Comparison of ENCODE assay signal across 25 cellular contexts in the genomic region with DNA sequence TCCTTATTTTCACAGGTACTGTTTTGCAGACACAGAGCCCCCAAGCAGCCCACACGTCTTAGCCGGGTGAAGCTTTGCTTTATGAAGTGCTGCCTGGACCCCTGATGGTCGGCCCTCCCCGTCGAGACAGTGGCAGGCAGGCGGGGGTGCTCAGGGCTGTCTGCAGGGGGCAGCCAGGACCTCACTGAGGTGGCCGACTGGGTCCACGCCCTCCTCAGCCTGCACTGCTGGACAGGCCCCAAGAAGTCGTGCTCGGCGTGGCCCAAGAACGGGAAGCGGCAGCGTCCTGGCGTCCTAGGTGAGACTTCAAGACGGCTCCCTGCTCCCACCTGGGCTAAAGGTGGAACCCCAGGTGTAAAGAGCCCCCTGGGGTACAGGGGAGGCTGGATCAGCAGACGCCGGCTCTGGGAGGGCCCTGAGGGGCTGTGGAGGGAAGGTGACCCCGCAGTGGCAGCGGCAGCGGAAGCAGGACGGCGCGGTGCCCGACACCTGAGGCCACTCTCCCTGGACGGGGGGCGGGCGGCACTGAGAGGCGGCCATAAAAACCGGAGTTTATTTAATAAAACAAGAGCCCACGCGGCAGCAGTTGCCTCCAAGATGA.
DNase-seq lines count a peak whose midpoint lies in the region; ATAC-seq, FAIRE-seq and TF ChIP-seq lines count a peak whose summit lies in the region.
"Had no signal": no experiment of that assay in that cellular context is flagged by ENCODE, and none has a peak within 500 bp of the region (broad histone marks: within the 10 kb centered on the region; RNA-seq: fewer than 3 reads in every experiment).

No MANE protein-coding gene starts in this region.

- DNase-seq in WERI-Rb-1 (peak; percentile 17), HepG2 (ENCODE audit: low spot score) (no peak), posterior cingulate gyrus (peak in 7 of 10 donors; percentile 4 to 62 (median 20)), erythroblast (lab: John Stamatoyannopoulos, UW) (no peak), Kasumi-1 (lab: John Stamatoyannopoulos, UW) (no peak)
- DNase-seq: activated CD4-positive, alpha-beta memory T cell treated with anti-CD3 and anti-CD28 coated beads for 36 hours; activated CD4-positive, alpha-beta T cell treated with anti-CD3 and anti-CD28 coated beads for 1 hour; activated naive CD4-positive, alpha-beta T cell treated with anti-CD3 and anti-CD28 coated beads for 36 hours; amygdala; Caco-2; effector memory CD4-positive, alpha-beta T cell; IMR-90; NCI-H146; NCI-H226; NCI-H526 treated with DMSO at 0.1 percent for 48 hours; SHP77 treated with DMSO at 0.1 percent for 48 hours; stimulated activated CD4-positive, alpha-beta T cell treated with anti-CD3 and anti-CD28 coated beads, Interleukin-15, amount 100 ng/mL, for 24 hours; T-helper 2 cell; trophoblast cell had no signal

- no peak overlapping the region for H3K4me3 ChIP-seq in BLaER1 treated with 17β-estradiol and CSF1 and Interleukin-3, amounts not matched to agents 10 nM and 100 nM
- H3K4me3 ChIP-seq in WERI-Rb-1 (ENCODE audit: low read depth, low read length) (no peak overlapping the region), HepG2 (replicated peaks in 1 of 3; ENCODE audit: insufficient read depth in 1 of 3, low read depth in 2 of 3, low read length in 3 of 3) (no peak overlapping the region)
- H3K4me3 ChIP-seq: coronary artery, neural progenitor cell had no signal

- intact Hi-C loops in HepG2 (cut with micrococcal nuclease; ENCODE audit: unreplicated experiment), result no loop called here
- intact Hi-C loops in posterior cingulate gyrus (cut with DNase I), result no loop called here

- no peak overlapping the region for H2AFZ ChIP-seq in HepG2 (ENCODE audit: low read length)
- H2AFZ ChIP-seq: neural progenitor cell had no signal

- no peak for ATAC-seq in HepG2
- no peak for ATAC-seq in HG03565 (IDR thresholded peaks at IDR 0.05; ENCODE audit: unreplicated experiment)
- ATAC-seq: stimulated activated effector memory CD8-positive, alpha-beta T cell treated with anti-CD3 and anti-CD28 coated beads, Interleukin-12 subunit alpha, Interleukin-12 subunit beta, amount 100 ng/mL, for 72 hours had no signal

- H3K27me3 ChIP-seq in BLaER1 treated with 17β-estradiol and CSF1 and Interleukin-3, amounts not matched to agents 10 nM and 100 nM, result peaks cover 0 to 27% (median 0%) of the 10 kb centered on the region in 11 experiments; a peak in 9 of 22 replicates
- H3K27me3 ChIP-seq in WERI-Rb-1 (ENCODE audit: insufficient read depth, low read depth, severe bottlenecking), result no peaks in the 10 kb centered on the region
- H3K27me3 ChIP-seq in HepG2 (ENCODE audit: control insufficient read depth in 1 of 2, insufficient read depth in 2 of 2, low read length in 2 of 2), result no peaks in the 10 kb centered on the region
- H3K27me3 ChIP-seq: neural progenitor cell had no signal

- TF ChIP-seq EP300 in HepG2 (IDR thresholded peaks at IDR 0.05; ENCODE audit: low read depth in 2 of 2, low read length in 2 of 2), result no peak
- TF ChIP-seq EP300 in HepG2 (CRISPR knock-in tag; IDR thresholded peaks at IDR 0.05; ENCODE audit: borderline replicate concordance), result no peak

- no peak overlapping the region for H3K27ac ChIP-seq in BLaER1 treated with 17β-estradiol and CSF1 and Interleukin-3, amounts not matched to agents 10 nM and 100 nM
- H3K27ac ChIP-seq in WERI-Rb-1 (no peak overlapping the region), HepG2 (ENCODE audit: extremely low read length, insufficient read depth, low read length) (no peak overlapping the region)
- H3K27ac ChIP-seq: coronary artery, epithelial cell of prostate, neural progenitor cell had no signal

- CTCF ChIA-PET in HepG2 (lab: Yijun Ruan, JAX; ENCODE audit: low intra/inter-chr PET ratio, low total read pairs), result no interaction called here

- in situ Hi-C loops in HepG2 (cut with HindIII; ENCODE audit: extremely low pct_ligation_motif_present, low pct_unique_long_range_greater_than_20kb), result no loop called here

- TF ChIP-seq CTCF in WERI-Rb-1 (IDR thresholded peaks at IDR 0.05; ENCODE audit: low read depth, low read length) (peak; percentile 14; the same call in 1 of the 2 replicates), HepG2 (CRISPR knock-in tag; IDR thresholded peaks at IDR 0.05) (0 out of 2 replicates have a peak, but pooled peaks have one; percentile 4)

- 94% methylated on average over 24 of the region's 32 CpGs for WGBS in HepG2 (ENCODE audit: low lambda C conversion rate)

- no peaks in the 10 kb centered on the region for H3K79me2 ChIP-seq in HepG2 (ENCODE audit: insufficient read depth, low read length)

- TF ChIP-seq POLR2A in HepG2 (IDR thresholded peaks at IDR 0.05; ENCODE audit: insufficient read depth in 1 of 2, low read depth in 2 of 2, low read length in 2 of 2), result no peak
- TF ChIP-seq POLR2A in erythroblast (IDR thresholded peaks at IDR 0.05; ENCODE audit: low read length), result no peak

- H4K20me1 ChIP-seq in BLaER1 treated with 17β-estradiol and CSF1 and Interleukin-3, amounts not matched to agents 10 nM and 100 nM, result peaks cover 100% of the 10 kb centered on the region in 11 experiments
- no peaks in the 10 kb centered on the region for H4K20me1 ChIP-seq in HepG2 (ENCODE audit: insufficient read depth, low read length)

- POLR2A ChIA-PET in HepG2 (lab: Yijun Ruan, JAX), result no interaction called here

- TF ChIP-seq RAD21 in HepG2 (CRISPR knock-in tag; IDR thresholded peaks at IDR 0.05), result no peak

- no peak overlapping the region for H3K9ac ChIP-seq in BLaER1 treated with 17β-estradiol and CSF1 and Interleukin-3, amounts not matched to agents 10 nM and 100 nM
- no peak overlapping the region for H3K9ac ChIP-seq in HepG2 (ENCODE audit: insufficient read depth, low read depth, low read length)
- H3K9ac ChIP-seq: neural progenitor cell had no signal

- H3K9me3 ChIP-seq in BLaER1 treated with 17β-estradiol and CSF1 and Interleukin-3, amounts not matched to agents 10 nM and 100 nM (replicated peaks in 1 of 11), result no peaks in the 10 kb centered on the region
- H3K9me3 ChIP-seq in WERI-Rb-1 (ENCODE audit: severe bottlenecking), result no peaks in the 10 kb centered on the region
- H3K9me3 ChIP-seq in HepG2 (ENCODE audit: low read length), result no peaks in the 10 kb centered on the region
- H3K9me3 ChIP-seq: Caco-2 had no signal

- BruUV-seq in HepG2 (replicated peaks; lab: Mats Ljungman, UMichigan), result no TSS peak

- no peak for FAIRE-seq in HepG2 (lab: Jason Lieb, UNC)

- peak overlapping the region in 8 of 11 experiments; percentile 13 to 67 (median 46); a peak in 11 of 22 replicates for H3K4me2 ChIP-seq in BLaER1 treated with 17β-estradiol and CSF1 and Interleukin-3, amounts not matched to agents 10 nM and 100 nM
- H3K4me2 ChIP-seq in HepG2 (ENCODE audit: low read depth, low read length), result no peak overlapping the region
- H3K4me2 ChIP-seq: neural progenitor cell had no signal

- peaks cover 0 to 40% (median 6%) of the 10 kb centered on the region in 11 experiments; a peak in 8 of 22 replicates for H3K36me3 ChIP-seq in BLaER1 treated with 17β-estradiol and CSF1 and Interleukin-3, amounts not matched to agents 10 nM and 100 nM
- H3K36me3 ChIP-seq in WERI-Rb-1 (no peaks in the 10 kb centered on the region; the same call in 1 of the 2 replicates), HepG2 (replicated peaks in 1 of 2; ENCODE audit: control insufficient read depth in 1 of 2, insufficient read depth in 2 of 2, low read length in 2 of 2) (peaks cover 0 to 1% of the 10 kb centered on the region in 2 experiments; a peak in 1 of 5 replicates)
- H3K36me3 ChIP-seq: neural progenitor cell had no signal

- H3K4me1 ChIP-seq in BLaER1 treated with 17β-estradiol and CSF1 and Interleukin-3, amounts not matched to agents 10 nM and 100 nM, result peaks cover 22 to 96% (median 75%) of the 10 kb centered on the region in 10 experiments
- no peaks in the 10 kb centered on the region for H3K4me1 ChIP-seq in HepG2 (ENCODE audit: insufficient read depth, low read length)
- H3K4me1 ChIP-seq: Caco-2, neural progenitor cell had no signal

TF ChIP-seq in HepG2, 621 proteins besides CTCF, POLR2A, EP300 and RAD21 (continues in another document):
- TF ChIP-seq FOXA1 (IDR thresholded peaks at IDR 0.05) (no peak), FOXA1 (CRISPR knock-in tag; IDR thresholded peaks at IDR 0.05) (no peak), SSRP1 (CRISPR knock-in tag; IDR thresholded peaks at IDR 0.05) (no peak), GZF1 (CRISPR knock-in tag; IDR thresholded peaks at IDR 0.05) (no peak), FLYWCH1 (CRISPR knock-in tag; IDR thresholded peaks at IDR 0.05) (no peak), ZFP36 (IDR thresholded peaks at IDR 0.05; ENCODE audit: borderline replicate concordance, low read depth, low read length, partially characterized antibody) (no peak), ZIK1 (CRISPR knock-in tag; IDR thresholded peaks at IDR 0.05; ENCODE audit: borderline replicate concordance, low read depth) (no peak), ZNF547 (CRISPR knock-in tag; IDR thresholded peaks at IDR 0.05) (no peak), ZNF605 (CRISPR knock-in tag; IDR thresholded peaks at IDR 0.05) (no peak)
- TF ChIP-seq, protein P1, sequence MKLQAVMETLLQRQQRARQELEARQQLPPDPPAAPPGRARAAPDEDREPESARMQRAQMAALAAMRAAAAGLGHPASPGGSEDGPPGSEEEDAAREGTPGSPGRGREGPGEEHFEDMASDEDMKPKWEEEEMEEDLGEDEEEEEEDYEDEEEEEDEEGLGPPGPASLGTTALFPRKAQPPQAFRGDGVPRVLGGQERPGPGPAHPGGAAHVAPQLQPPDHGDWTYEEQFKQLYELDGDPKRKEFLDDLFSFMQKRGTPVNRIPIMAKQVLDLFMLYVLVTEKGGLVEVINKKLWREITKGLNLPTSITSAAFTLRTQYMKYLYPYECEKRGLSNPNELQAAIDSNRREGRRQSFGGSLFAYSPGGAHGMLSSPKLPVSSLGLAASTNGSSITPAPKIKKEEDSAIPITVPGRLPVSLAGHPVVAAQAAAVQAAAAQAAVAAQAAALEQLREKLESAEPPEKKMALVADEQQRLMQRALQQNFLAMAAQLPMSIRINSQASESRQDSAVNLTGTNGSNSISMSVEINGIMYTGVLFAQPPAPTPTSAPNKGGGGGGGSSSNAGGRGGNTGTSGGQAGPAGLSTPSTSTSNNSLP (IDR thresholded peaks at IDR 0.05; ENCODE audit: low read depth, low read length), result no peak
- TF ChIP-seq, protein P2, sequence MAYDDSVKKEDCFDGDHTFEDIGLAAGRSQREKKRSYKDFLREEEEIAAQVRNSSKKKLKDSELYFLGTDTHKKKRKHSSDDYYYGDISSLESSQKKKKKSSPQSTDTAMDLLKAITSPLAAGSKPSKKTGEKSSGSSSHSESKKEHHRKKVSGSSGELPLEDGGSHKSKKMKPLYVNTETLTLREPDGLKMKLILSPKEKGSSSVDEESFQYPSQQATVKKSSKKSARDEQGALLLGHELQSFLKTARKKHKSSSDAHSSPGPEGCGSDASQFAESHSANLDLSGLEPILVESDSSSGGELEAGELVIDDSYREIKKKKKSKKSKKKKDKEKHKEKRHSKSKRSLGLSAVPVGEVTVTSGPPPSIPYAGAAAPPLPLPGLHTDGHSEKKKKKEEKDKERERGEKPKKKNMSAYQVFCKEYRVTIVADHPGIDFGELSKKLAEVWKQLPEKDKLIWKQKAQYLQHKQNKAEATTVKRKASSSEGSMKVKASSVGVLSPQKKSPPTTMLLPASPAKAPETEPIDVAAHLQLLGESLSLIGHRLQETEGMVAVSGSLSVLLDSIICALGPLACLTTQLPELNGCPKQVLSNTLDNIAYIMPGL (CRISPR knock-in tag; IDR thresholded peaks at IDR 0.05; ENCODE audit: borderline replicate concordance in 1 of 2, low read depth in 1 of 2), result no peak

Comparison
In these comparisons a context has a peak if more than half of its experiments do, and no peak if none do; other contexts are left out.
1. DNase-seq: peak in WERI-Rb-1 (single experiment) and posterior cingulate gyrus (7 of 10); none in HepG2 (single experiment), erythroblast (0 of 2) and Kasumi-1 (0 of 2).